17 cellular contexts compared by ENCODE assay signal in the genomic region with DNA sequence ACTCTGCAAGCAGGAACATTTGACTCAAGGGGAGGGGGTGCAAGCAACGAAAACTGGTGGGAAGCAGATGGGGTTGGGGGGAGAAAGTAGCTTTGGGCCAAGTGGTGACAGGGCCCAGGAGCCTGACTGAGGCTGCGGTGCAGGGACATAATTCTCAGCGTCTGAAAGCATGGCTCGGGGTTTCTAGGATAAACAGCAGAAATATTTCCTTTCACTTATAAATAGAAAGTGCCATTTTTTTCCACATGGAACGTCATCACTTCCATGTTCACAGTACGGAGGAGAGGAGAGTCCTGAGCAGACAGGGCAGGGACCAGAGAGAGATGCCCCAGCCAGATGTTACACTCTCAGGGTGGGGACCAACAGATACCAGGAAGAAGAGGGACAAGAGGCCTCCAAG.
DNase-seq lines count a peak whose midpoint lies in the region; ATAC-seq, FAIRE-seq and TF ChIP-seq lines count a peak whose summit lies in the region.
"Had no signal": no experiment of that assay in that cellular context is flagged by ENCODE, and none has a peak within 500 bp of the region (broad histone marks: within the 10 kb centered on the region; RNA-seq: fewer than 3 reads in every experiment).

No MANE protein-coding gene starts in this region.

- ATAC-seq in HG02870 (IDR thresholded peaks at IDR 0.05; ENCODE audit: unreplicated experiment): no peak
- ATAC-seq: foreskin keratinocyte, left lobe of liver, Panc1, pancreas had no signal

- H3K4me1 ChIP-seq in kidney (ENCODE audit: control insufficient read depth in 1 of 2, insufficient read depth in 1 of 2, low read depth in 1 of 2, low read length in 2 of 2) (peaks cover 8 to 26% of the 10 kb centered on the region in 2 donors), subcutaneous abdominal adipose tissue (ENCODE audit: control insufficient read depth in 5 of 5, insufficient read depth in 5 of 5, low read length in 5 of 5) (peaks cover 5 to 49% (median 35%) of the 10 kb centered on the region in 5 donors)

- intact Hi-C loops in kidney (cut with DNase I): no loop called here

- no peak for FAIRE-seq in kidney (lab: Jason Lieb, UNC)
- FAIRE-seq: pancreas had no signal

- peak overlapping the region; percentile 56 for H3K27ac ChIP-seq in cingulate gyrus (ENCODE audit: low read depth, low read length)
- peak overlapping the region; percentile 60 to 86 for H3K27ac ChIP-seq in kidney (ENCODE audit: low read depth in 2 of 2, low read length in 2 of 2)
- H3K27ac ChIP-seq in subcutaneous abdominal adipose tissue (ENCODE audit: low read depth, low read length): peak overlapping the region; percentile 10
- H3K27ac ChIP-seq: foreskin keratinocyte, pancreas had no signal

- DNase-seq in GM04503 (ENCODE audit: low read depth): peak; percentile 33
- no peak for DNase-seq in kidney
- DNase-seq in HPDE6-E6E7 (ENCODE audit: extremely low spot score): no peak
- no peak for DNase-seq in SKM-1 treated with dmso at 0.1 percent for 144 hours (lab: John Stamatoyannopoulos, UW; ENCODE audit: unreplicated experiment)
- DNase-seq in nucleus accumbens (lab: John Stamatoyannopoulos, UW): no peak
- DNase-seq: activated CD4-positive, alpha-beta memory T cell treated with anti-CD3 and anti-CD28 coated beads, Interleukin-2, amount 10 ng/mL, durations not matched to agents 7 days and 5 days; CD8-positive, alpha-beta memory T cell; foreskin keratinocyte; NCI-H1105 treated with DMSO at 0.1 percent for 48 hours; NCI-H510A; pancreas; T-helper 9 cell had no signal

- no peaks in the 10 kb centered on the region for H3K27me3 ChIP-seq in subcutaneous abdominal adipose tissue (ENCODE audit: control insufficient read depth in 5 of 5, insufficient read depth in 4 of 5, low read length in 5 of 5)
- H3K27me3 ChIP-seq: foreskin keratinocyte, pancreas had no signal

- TF ChIP-seq CTCF in kidney (IDR thresholded peaks at IDR 0.05; ENCODE audit: borderline replicate concordance, extremely low read depth, insufficient read depth): no peak

- H3K9me3 ChIP-seq in kidney (ENCODE audit: control insufficient read depth in 1 of 2, low read length in 2 of 2) (no peaks in the 10 kb centered on the region), subcutaneous abdominal adipose tissue (ENCODE audit: control insufficient read depth in 5 of 5, low read length in 5 of 5) (no peaks in the 10 kb centered on the region)
- H3K9me3 ChIP-seq: pancreas had no signal

- H3K9ac ChIP-seq in kidney (ENCODE audit: low read length in 2 of 2) (no peak overlapping the region), subcutaneous abdominal adipose tissue (ENCODE audit: low read length in 5 of 5) (no peak overlapping the region)

- H3K36me3 ChIP-seq in kidney (ENCODE audit: control insufficient read depth in 1 of 2, insufficient read depth in 2 of 2, low read length in 2 of 2) (no peaks in the 10 kb centered on the region), subcutaneous abdominal adipose tissue (ENCODE audit: control insufficient read depth in 5 of 5, insufficient read depth in 5 of 5, low read length in 5 of 5) (no peaks in the 10 kb centered on the region)
- H3K36me3 ChIP-seq: pancreas had no signal

- H3K4me3 ChIP-seq in kidney (ENCODE audit: low read length in 2 of 2) (no peak overlapping the region), subcutaneous abdominal adipose tissue (ENCODE audit: low read depth in 1 of 5, low read length in 5 of 5) (no peak overlapping the region)
- H3K4me3 ChIP-seq: pancreas had no signal

Comparison
In these comparisons a context has a peak if more than half of its experiments do, and no peak if none do; other contexts are left out.
1. H3K27ac ChIP-seq: peak in every context shown above with its lines; median percentile 73 in kidney; 56 in cingulate gyrus; 10 in subcutaneous abdominal adipose tissue.